1 cellular context compared by ENCODE assay signal in the genomic region with DNA sequence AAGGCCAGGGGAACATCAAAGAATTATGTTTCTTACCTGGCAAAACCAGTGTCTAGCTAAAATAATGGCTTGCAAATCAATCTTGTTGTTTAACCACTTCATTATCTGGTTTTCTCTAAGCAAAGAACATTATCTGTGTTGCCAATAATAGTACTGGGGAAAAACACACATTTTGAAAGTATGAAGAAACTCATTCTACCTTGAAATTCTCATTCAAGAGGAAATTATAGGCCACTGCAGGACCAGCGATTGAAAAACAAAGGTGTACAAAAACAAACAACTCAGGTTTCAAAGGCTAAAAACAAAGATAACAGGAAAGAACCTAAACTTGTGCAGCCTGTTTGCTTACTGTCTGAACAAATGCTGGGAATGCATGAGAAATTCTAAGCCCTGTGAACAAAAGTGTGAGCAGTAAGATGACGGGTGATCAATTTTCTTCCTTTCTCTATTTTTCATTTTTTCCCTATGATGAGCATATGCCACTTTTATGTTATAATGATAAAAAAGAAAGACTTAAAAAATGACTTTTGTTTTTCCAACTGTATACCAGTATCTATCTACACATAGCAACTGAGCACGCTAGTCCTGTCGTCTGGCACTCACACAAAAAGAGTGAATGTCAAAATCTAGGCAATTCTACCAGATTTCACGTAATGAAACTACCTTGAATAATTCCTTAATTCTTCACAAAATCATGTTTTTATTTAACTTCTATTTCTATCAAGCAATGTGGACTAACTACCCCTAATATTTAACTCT.
TF ChIP-seq lines count a peak whose summit lies in the region.

No MANE protein-coding gene starts in this region.

TF ChIP-seq in HepG2, 621 proteins besides CTCF, POLR2A, EP300 and RAD21 (continued from another document):
- TF ChIP-seq, protein P1, sequence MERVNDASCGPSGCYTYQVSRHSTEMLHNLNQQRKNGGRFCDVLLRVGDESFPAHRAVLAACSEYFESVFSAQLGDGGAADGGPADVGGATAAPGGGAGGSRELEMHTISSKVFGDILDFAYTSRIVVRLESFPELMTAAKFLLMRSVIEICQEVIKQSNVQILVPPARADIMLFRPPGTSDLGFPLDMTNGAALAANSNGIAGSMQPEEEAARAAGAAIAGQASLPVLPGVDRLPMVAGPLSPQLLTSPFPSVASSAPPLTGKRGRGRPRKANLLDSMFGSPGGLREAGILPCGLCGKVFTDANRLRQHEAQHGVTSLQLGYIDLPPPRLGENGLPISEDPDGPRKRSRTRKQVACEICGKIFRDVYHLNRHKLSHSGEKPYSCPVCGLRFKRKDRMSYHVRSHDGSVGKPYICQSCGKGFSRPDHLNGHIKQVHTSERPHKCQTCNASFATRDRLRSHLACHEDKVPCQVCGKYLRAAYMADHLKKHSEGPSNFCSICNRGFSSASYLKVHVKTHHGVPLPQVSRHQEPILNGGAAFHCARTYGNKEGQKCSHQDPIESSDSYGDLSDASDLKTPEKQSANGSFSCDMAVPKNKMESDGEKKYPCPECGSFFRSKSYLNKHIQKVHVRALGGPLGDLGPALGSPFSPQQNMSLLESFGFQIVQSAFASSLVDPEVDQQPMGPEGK (CRISPR knock-in tag; IDR thresholded peaks at IDR 0.05), result peak; percentile 62; the same call in 1 of the 2 replicates
- peak; percentile 99 for TF ChIP-seq MIXL1 (CRISPR knock-in tag; IDR thresholded peaks at IDR 0.05)
- no peak for TF ChIP-seq SP1 (IDR thresholded peaks at IDR 0.05)
- 0 out of 2 replicates have a peak, but pooled peaks have one; percentile 29 for TF ChIP-seq SP1 (CRISPR knock-in tag; IDR thresholded peaks at IDR 0.05)
- TF ChIP-seq ZNF792 (CRISPR knock-in tag; IDR thresholded peaks at IDR 0.05), result peak; percentile 73; the same call in 1 of the 2 replicates
- TF ChIP-seq SMAD9 (CRISPR knock-in tag; IDR thresholded peaks at IDR 0.05), result no peak
- peak; percentile 67; the same call in 1 of the 2 replicates for TF ChIP-seq ZNF124 (CRISPR knock-in tag; IDR thresholded peaks at IDR 0.05)
- TF ChIP-seq PAX8 (CRISPR knock-in tag; IDR thresholded peaks at IDR 0.05; ENCODE audit: borderline replicate concordance), result no peak
- TF ChIP-seq KLF16 (CRISPR knock-in tag; IDR thresholded peaks at IDR 0.05), result peak in 1 of 2 experiments; percentile 78; a peak in 2 of 4 replicates
- no peak for TF ChIP-seq ZNF557 (CRISPR knock-in tag; IDR thresholded peaks at IDR 0.05)
- TF ChIP-seq KMT2A (CRISPR knock-in tag; IDR thresholded peaks at IDR 0.05), result peak; percentile 48; the same call in 1 of the 2 replicates
- peak; percentile 79; the same call in 1 of the 2 replicates for TF ChIP-seq ARID2 (CRISPR knock-in tag; IDR thresholded peaks at IDR 0.05; ENCODE audit: borderline replicate concordance)
- TF ChIP-seq, protein P2, sequence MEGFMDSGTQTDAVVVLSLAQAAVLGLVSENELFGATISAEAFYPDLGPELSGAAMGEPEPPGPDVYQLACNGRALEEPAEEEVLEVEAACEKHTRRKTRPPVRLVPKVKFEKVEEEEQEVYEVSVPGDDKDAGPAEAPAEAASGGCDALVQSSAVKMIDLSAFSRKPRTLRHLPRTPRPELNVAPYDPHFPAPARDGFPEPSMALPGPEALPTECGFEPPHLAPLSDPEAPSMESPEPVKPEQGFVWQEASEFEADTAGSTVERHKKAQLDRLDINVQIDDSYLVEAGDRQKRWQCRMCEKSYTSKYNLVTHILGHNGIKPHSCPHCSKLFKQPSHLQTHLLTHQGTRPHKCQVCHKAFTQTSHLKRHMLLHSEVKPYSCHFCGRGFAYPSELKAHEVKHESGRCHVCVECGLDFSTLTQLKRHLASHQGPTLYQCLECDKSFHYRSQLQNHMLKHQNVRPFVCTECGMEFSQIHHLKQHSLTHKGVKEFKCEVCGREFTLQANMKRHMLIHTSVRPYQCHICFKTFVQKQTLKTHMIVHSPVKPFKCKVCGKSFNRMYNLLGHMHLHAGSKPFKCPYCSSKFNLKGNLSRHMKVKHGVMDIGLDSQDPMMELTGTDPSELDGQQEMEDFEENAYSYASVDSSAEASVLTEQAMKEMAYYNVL (CRISPR knock-in tag; IDR thresholded peaks at IDR 0.05; ENCODE audit: borderline replicate concordance), result peak; percentile 98
- TF ChIP-seq, protein P3, sequence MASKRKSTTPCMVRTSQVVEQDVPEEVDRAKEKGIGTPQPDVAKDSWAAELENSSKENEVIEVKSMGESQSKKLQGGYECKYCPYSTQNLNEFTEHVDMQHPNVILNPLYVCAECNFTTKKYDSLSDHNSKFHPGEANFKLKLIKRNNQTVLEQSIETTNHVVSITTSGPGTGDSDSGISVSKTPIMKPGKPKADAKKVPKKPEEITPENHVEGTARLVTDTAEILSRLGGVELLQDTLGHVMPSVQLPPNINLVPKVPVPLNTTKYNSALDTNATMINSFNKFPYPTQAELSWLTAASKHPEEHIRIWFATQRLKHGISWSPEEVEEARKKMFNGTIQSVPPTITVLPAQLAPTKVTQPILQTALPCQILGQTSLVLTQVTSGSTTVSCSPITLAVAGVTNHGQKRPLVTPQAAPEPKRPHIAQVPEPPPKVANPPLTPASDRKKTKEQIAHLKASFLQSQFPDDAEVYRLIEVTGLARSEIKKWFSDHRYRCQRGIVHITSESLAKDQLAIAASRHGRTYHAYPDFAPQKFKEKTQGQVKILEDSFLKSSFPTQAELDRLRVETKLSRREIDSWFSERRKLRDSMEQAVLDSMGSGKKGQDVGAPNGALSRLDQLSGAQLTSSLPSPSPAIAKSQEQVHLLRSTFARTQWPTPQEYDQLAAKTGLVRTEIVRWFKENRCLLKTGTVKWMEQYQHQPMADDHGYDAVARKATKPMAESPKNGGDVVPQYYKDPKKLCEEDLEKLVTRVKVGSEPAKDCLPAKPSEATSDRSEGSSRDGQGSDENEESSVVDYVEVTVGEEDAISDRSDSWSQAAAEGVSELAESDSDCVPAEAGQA (IDR thresholded peaks at IDR 0.05; ENCODE audit: low read depth), result no peak
- TF ChIP-seq, protein P3 (CRISPR knock-in tag; IDR thresholded peaks at IDR 0.05; ENCODE audit: borderline replicate concordance), result peak; percentile 34; the same call in 1 of the 2 replicates
